In the genomic region with DNA sequence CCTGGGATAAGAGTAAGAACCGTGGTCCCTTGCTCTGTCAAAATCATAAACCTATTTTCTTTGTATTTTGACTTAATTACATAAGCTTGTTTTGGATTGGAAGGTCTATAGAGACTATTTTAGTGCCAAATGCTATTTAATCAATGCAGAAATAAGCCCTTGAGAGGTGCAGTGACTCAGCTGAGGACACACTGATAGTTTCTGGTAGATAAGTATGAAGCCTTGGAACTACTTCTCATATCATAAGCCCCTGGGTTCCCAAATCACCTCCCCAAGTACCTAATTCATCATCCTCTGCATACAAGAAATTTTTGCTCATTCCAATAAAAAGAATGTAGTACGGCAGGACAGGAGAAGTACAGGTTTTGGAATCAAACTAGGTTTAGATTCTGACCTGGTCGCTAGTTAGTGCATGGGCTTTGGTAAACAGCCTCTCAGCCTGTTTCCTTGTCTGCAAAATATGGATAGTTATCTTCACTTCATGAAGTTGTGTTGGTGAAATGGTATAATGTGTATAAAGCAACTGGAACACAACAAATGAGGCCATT, we compare ENCODE assay signal across 27 cellular contexts. TPM values are rescaled to one million over a fixed set of nuclear protein-coding genes. Genes with fewer than 3 reads are reported as not detected.
DNase-seq lines count a peak whose midpoint lies in the region; ATAC-seq, FAIRE-seq and TF ChIP-seq lines count a peak whose summit lies in the region.
"Had no signal": no experiment of that assay in that cellular context is flagged by ENCODE, and none has a peak within 500 bp of the region (broad histone marks: within the 10 kb centered on the region; RNA-seq: fewer than 3 reads in every experiment).

No MANE protein-coding gene starts in this region.

- TF ChIP-seq EP300 in K562 (IDR thresholded peaks at IDR 0.05; ENCODE audit: low read length) = peak; percentile 38

- DNase-seq in left ventricle myocardium inferior (no peak), Right ventricle myocardium inferior (ENCODE audit: missing footprints) (no peak), K562 (ENCODE audit: extremely low read depth in 1 of 4, low spot score in 3 of 4) (peak in 2 of 4 experiments; percentile 41 to 72), naive B cell (no peak), H7 (no peak)
- DNase-seq: activated CD4-positive, alpha-beta T cell treated with anti-CD3 and anti-CD28 coated beads, Interleukin-2, amount 50 U/mL, for 1 hour; activated CD8-positive, alpha-beta memory T cell treated with anti-CD3 and anti-CD28 coated beads, Interleukin-2, amount 10 ng/mL, durations not matched to agents 7 days and 5 days; COR-L47; effector CD8-positive, alpha-beta T cell; foreskin melanocyte; HCEC 1CT; hippocampal formation; NCI-H1092 treated with DMSO at 0.1 percent for 48 hours; NCI-H187 treated with DMSO at 0.1 percent for 48 hours; NCI-H526; Peyer's patch; stimulated activated CD8-positive, alpha-beta memory T cell treated with anti-CD3 and anti-CD28 coated beads, Interleukin-4, amount 100 ng/mL, for 48 hours; T-helper 1 cell had no signal

- POLR2A ChIA-PET in K562 (lab: Yijun Ruan, JAX) = no interaction called here

- H3K4me3 Mint-ChIP-seq in naive B cell = peak overlapping the region in 1 of 8 donors; percentile 39
- H3K4me3 Mint-ChIP-seq: activated CD8-positive, alpha-beta memory T cell treated with anti-CD3 and anti-CD28 coated beads, Interleukin-2, amount 10 ng/mL, durations not matched to agents 7 days and 5 days; activated naive CD8-positive, alpha-beta T cell had no signal

- no peak overlapping the region for H3K4me3 ChIP-seq in left ventricle myocardium inferior
- no peak overlapping the region for H3K4me3 ChIP-seq in K562
- no peak overlapping the region for H3K4me3 ChIP-seq in urinary bladder (ENCODE audit: low read depth, low read length)
- no peak overlapping the region for H3K4me3 ChIP-seq in H7 (ENCODE audit: insufficient read depth, low read depth, low read length)
- H3K4me3 ChIP-seq: A549, Peyer's patch, SJSA1 had no signal

- 2% methylated on average over 3 of the region's 3 CpGs for WGBS in K562 (ENCODE audit: insufficient coverage, low coverage, missing lambda C conversion rate)
- WGBS in urinary bladder = 80% methylated on average over 3 of the region's 3 CpGs

- in situ Hi-C loops in K562 (cut with MboI) = no loop called here

- peak overlapping the region; percentile 38; the same call in 1 of the 2 replicates for H3K4me2 ChIP-seq in K562 (ENCODE audit: insufficient read depth, low read length)
- H3K4me2 ChIP-seq: A549 had no signal

- H4K20me1 ChIP-seq in K562 (replicated peaks; ENCODE audit: control insufficient read depth, insufficient read depth, low read length) = no peaks in the 10 kb centered on the region; the same call in 1 of the 2 replicates

- FAIRE-seq in K562 (lab: Jason Lieb, UNC) = peak; percentile 19
- FAIRE-seq: A549, GM12891, urothelium cell line had no signal

- no peak for TF ChIP-seq RAD21 in K562 (CRISPR knock-in tag; conservative IDR thresholded peaks at IDR 0.05 in 1 of 2, IDR thresholded peaks at IDR 0.05 in 1 of 2)

- peaks cover 4 to 7% of the 10 kb centered on the region in 2 donors for H3K36me3 Mint-ChIP-seq in naive B cell
- H3K36me3 Mint-ChIP-seq: activated naive CD8-positive, alpha-beta T cell had no signal

- H3K27me3 ChIP-seq in left ventricle myocardium inferior (ENCODE audit: low read depth) = no peaks in the 10 kb centered on the region
- no peaks in the 10 kb centered on the region for H3K27me3 ChIP-seq in K562 (ENCODE audit: control insufficient read depth in 2 of 2, insufficient read depth in 2 of 2, low read length in 2 of 2)
- no peaks in the 10 kb centered on the region; the same call in 1 of the 2 replicates for H3K27me3 ChIP-seq in H7 (ENCODE audit: control insufficient read depth, insufficient read depth, low read length)
- H3K27me3 ChIP-seq: Peyer's patch, SJSA1 had no signal

- CTCF ChIA-PET in K562 (lab: Yijun Ruan, JAX; ENCODE audit: low intra/inter-chr PET ratio) = interaction anchor here (1.3 kb wide), 1 partner anchor 383 kb away, joined by 3 read pairs; no protein-coding TSS in a partner anchor

- H3K79me2 ChIP-seq in K562 (ENCODE audit: control insufficient read depth, insufficient read depth, low read length) = peaks cover 17% of the 10 kb centered on the region

- peaks cover 42% of the 10 kb centered on the region for H3K4me1 ChIP-seq in left ventricle myocardium inferior
- peaks cover 33 to 41% of the 10 kb centered on the region in 2 experiments for H3K4me1 ChIP-seq in K562 (replicated peaks in 1 of 2; ENCODE audit: control insufficient read depth in 2 of 2, insufficient read depth in 2 of 2, low read length in 2 of 2)
- no peaks in the 10 kb centered on the region for H3K4me1 ChIP-seq in urinary bladder (ENCODE audit: insufficient read depth)
- H3K4me1 ChIP-seq: Peyer's patch had no signal

- H3K27ac Mint-ChIP-seq in naive B cell = peak overlapping the region in 4 of 6 donors; percentile 50 to 78 (median 62)
- H3K27ac Mint-ChIP-seq: activated CD8-positive, alpha-beta memory T cell treated with anti-CD3 and anti-CD28 coated beads, Interleukin-2, amount 10 ng/mL, durations not matched to agents 7 days and 5 days; activated naive CD8-positive, alpha-beta T cell; progenitor cell of endocrine pancreas had no signal

- H3K27ac ChIP-seq in left ventricle myocardium inferior (replicated peaks) (peak overlapping the region; percentile 98), K562 (ENCODE audit: extremely low read depth, low read depth, low read length) (0 out of 3 replicates have a peak overlapping the region, but pooled peaks have one; percentile 0), urinary bladder (ENCODE audit: low read depth) (peak overlapping the region; percentile 50)
- H3K27ac ChIP-seq: A549, Peyer's patch, SJSA1 had no signal

- H3K9me3 ChIP-seq in left ventricle myocardium inferior (replicated peaks) (no peaks in the 10 kb centered on the region), K562 (replicated peaks; ENCODE audit: control insufficient read depth, insufficient read depth, low read depth, low read length) (no peaks in the 10 kb centered on the region)
- H3K9me3 ChIP-seq: A549, Peyer's patch, SJSA1 had no signal

- H3K9ac ChIP-seq in K562 (ENCODE audit: insufficient read depth in 1 of 2, low read depth in 2 of 2, low read length in 2 of 2) = no peak overlapping the region

- H3K9me3 Mint-ChIP-seq in naive B cell = peaks cover 0 to 4% (median 0%) of the 10 kb centered on the region in 7 donors

- BruUV-seq in K562 (replicated peaks; lab: Mats Ljungman, UMichigan) = no TSS peak

- no peak for TF ChIP-seq POLR2A in K562 (conservative IDR thresholded peaks at IDR 0.05)

- intact Hi-C loops in left ventricle myocardium inferior (cut with micrococcal nuclease) (no loop called here), Right ventricle myocardium inferior (cut with DNase I) (loop anchor here (10.0 kb wide), 1 partner anchor 263 kb away; a partner anchor contains a TSS), K562 (cut with micrococcal nuclease) (no loop called here)

- no peak for ATAC-seq in Right ventricle myocardium inferior
- ATAC-seq in K562 = no peak
- no peak for ATAC-seq in naive B cell (ENCODE audit: low read depth in 2 of 2)
- no peak for ATAC-seq in HG03378 (IDR thresholded peaks at IDR 0.05; ENCODE audit: unreplicated experiment)
- no peak for ATAC-seq in GM18907 (IDR thresholded peaks at IDR 0.05; ENCODE audit: unreplicated experiment)
- ATAC-seq: A549; activated CD8-positive, alpha-beta memory T cell treated with anti-CD3 and anti-CD28 coated beads, Interleukin-2, amount 10 ng/mL, durations not matched to agents 7 days and 5 days had no signal

- peaks cover 39 to 55% (median 41%) of the 10 kb centered on the region in 3 donors for H3K4me1 Mint-ChIP-seq in naive B cell

- TF ChIP-seq CTCF in left ventricle myocardium inferior (IDR thresholded peaks at IDR 0.05; ENCODE audit: borderline replicate concordance) (no peak), K562 (IDR thresholded peaks at IDR 0.05 in 2 of 3, conservative IDR thresholded peaks at IDR 0.05 in 1 of 3; ENCODE audit: insufficient read depth in 2 of 3, low read depth in 1 of 3, low read length in 3 of 3) (no peak)

- H3K9me1 ChIP-seq in K562 (ENCODE audit: control insufficient read depth, insufficient read depth, low read length) = peaks cover 4% of the 10 kb centered on the region

- no peaks in the 10 kb centered on the region for H3K36me3 ChIP-seq in left ventricle myocardium inferior
- no peaks in the 10 kb centered on the region; the same call in 1 of the 3 replicates for H3K36me3 ChIP-seq in K562 (ENCODE audit: control insufficient read depth, insufficient read depth, low read length)
- H3K36me3 ChIP-seq in urinary bladder (ENCODE audit: insufficient read depth) = no peaks in the 10 kb centered on the region
- H3K36me3 ChIP-seq in H7 (replicated peaks; ENCODE audit: control insufficient read depth, insufficient read depth, low read length) = no peaks in the 10 kb centered on the region
- H3K36me3 ChIP-seq: Peyer's patch, SJSA1 had no signal

- H2AFZ ChIP-seq in K562 (ENCODE audit: low read depth, low read length) = no peak overlapping the region

- no peaks in the 10 kb centered on the region for H3K27me3 Mint-ChIP-seq in naive B cell
- H3K27me3 Mint-ChIP-seq: activated naive CD8-positive, alpha-beta T cell had no signal

TF ChIP-seq in K562, 482 proteins besides CTCF, POLR2A, EP300 and RAD21 (continues in another document):
- TF ChIP-seq SMARCE1 (IDR thresholded peaks at IDR 0.05) = peak; percentile 70

RNA-seq across cellular contexts. Expression of a gene that starts 3.3 kb away (rescaled TPM):
- 60.4 TPM for total RNA-seq in left ventricle myocardium inferior
- 68.9 TPM for total RNA-seq in Right ventricle myocardium inferior
- 122 and 219 TPM in 2 replicates for total RNA-seq in K562 (2011; cell fraction: chromatin; rRNA removed; ENCODE audit: low replicate concordance)
- total RNA-seq in K562 (2011; cell fraction: nucleolus; rRNA removed) = 126 and 131 TPM in 2 replicates
- total RNA-seq in K562 (2011; cell fraction: nucleoplasm; rRNA removed) = 167 and 170 TPM in 2 replicates
- total RNA-seq in K562 (2014; rRNA removed) = 98.4 and 112 TPM in 2 replicates
- 96.2 and 124 TPM in 2 replicates for total RNA-seq in K562 (2014; rRNA removed; fragmentation: Illumina TruSeq; extraction: Trizol)
- 81.5 and 84.0 TPM in 2 replicates for total RNA-seq in K562 (2015; rRNA removed; fragmentation: Illumina TruSeq; extraction: Trizol)
- total RNA-seq in K562 (2021) = 96.0 and 104 TPM in 2 replicates
- polyA plus RNA-seq in K562 (2011; rRNA removed) = 137 and 150 TPM in 2 replicates
- polyA plus RNA-seq in K562 (2011; cell fraction: cytosol; rRNA removed) = 53.0 and 98.2 TPM in 2 replicates
- 69.4 and 92.8 TPM in 2 replicates for polyA plus RNA-seq in K562 (2011; cell fraction: nucleus; rRNA removed)
- polyA plus RNA-seq in K562 (2012) = 72.7 and 169 TPM in 2 replicates
- 94.8 and 144 TPM in 2 replicates for polyA plus RNA-seq in K562 (2014; fragmentation: Illumina TruSeq; extraction: Trizol)
- 10 to 100 TPM; 17.7 to 29.4 TPM for polyA plus RNA-seq in K562 (2014; fragmentation: Nextera tagmentation; extraction: Ambion mirVana)
- polyA plus RNA-seq in K562 (2014; rRNA removed) = 97.0 and 98.6 TPM in 2 replicates
- polyA minus RNA-seq in K562 (2011; rRNA and poly(A)+ RNA removed) = 180 and 193 TPM in 2 replicates
- polyA minus RNA-seq in K562 (2011; cell fraction: cytosol; rRNA and poly(A)+ RNA removed) = 46.6 and 55.4 TPM in 2 replicates
- 97.5 and 128 TPM in 2 replicates for polyA minus RNA-seq in K562 (2011; cell fraction: nucleus; rRNA and poly(A)+ RNA removed)
- 100 to 1,000 TPM; 232 to 326 (median 293) TPM for polyA plus RNA-seq in naive B cell (ENCODE audit: low read depth in 6 of 6)
- 108 TPM for total RNA-seq in urinary bladder
- 83.1 TPM for polyA plus RNA-seq in urinary bladder
- total RNA-seq in H7 (2014; rRNA removed; shearing (Covaris generic)) = 15.8 and 30.5 TPM in 2 replicates

Comparison
In these comparisons a context has a peak if more than half of its experiments do, and no peak if none do; other contexts are left out.
1. H3K27ac ChIP-seq: peak in every context shown above with its lines; median percentile 98 in left ventricle myocardium inferior; 50 in urinary bladder; 0 in K562.